In the genomic region with DNA sequence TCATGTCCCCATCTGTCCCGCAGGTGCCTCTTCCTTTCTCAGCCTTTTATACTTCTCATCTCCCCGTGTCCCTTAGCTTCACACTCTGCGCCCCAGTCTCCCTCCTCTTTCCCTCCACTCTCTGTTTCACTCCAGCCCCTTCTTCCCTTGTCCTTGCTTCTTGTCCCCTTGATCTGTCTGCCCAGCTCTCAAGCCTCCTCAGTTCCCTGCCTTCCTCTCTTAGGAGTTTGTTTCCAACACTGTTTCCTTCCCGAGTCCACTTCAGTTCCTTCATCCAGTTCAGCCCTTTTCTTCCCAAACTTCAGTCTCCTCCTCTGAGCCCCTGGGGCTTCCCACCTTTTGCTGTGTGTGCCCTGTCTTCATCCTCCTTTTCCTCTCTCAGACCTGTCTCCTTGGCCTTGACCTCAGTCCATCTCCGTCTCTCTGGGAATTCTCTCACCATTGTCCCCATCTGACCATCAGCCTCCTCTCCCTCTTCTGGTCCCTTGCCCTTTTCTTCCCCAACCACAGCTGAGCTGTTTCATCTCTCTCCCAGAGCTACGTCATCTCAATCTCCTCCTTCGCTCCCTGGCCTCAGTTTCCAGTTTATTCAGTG, we compare ENCODE assay signal across 1 cellular context.
TF ChIP-seq lines count a peak whose summit lies in the region.

No MANE protein-coding gene starts in this region.

TF ChIP-seq in A549, 52 proteins besides CTCF, POLR2A, EP300 and RAD21:
- TF ChIP-seq, protein P1, sequence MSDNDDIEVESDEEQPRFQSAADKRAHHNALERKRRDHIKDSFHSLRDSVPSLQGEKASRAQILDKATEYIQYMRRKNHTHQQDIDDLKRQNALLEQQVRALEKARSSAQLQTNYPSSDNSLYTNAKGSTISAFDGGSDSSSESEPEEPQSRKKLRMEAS (IDR thresholded peaks at IDR 0.05), result no peak
- no peak for TF ChIP-seq RFX5 (IDR thresholded peaks at IDR 0.05)
- TF ChIP-seq FOSB (CRISPR knock-in tag; IDR thresholded peaks at IDR 0.05), result no peak
- TF ChIP-seq NR3C1 (IDR thresholded peaks at IDR 0.05), result no peak
- TF ChIP-seq HOXB13 (CRISPR knock-in tag; IDR thresholded peaks at IDR 0.05; ENCODE audit: low read depth), result no peak
- TF ChIP-seq CEBPB (IDR thresholded peaks at IDR 0.05), result no peak
- no peak for TF ChIP-seq CBX2 (IDR thresholded peaks at IDR 0.05; ENCODE audit: borderline replicate concordance, low read depth)
